20 cellular contexts compared by ENCODE assay signal in the genomic region with DNA sequence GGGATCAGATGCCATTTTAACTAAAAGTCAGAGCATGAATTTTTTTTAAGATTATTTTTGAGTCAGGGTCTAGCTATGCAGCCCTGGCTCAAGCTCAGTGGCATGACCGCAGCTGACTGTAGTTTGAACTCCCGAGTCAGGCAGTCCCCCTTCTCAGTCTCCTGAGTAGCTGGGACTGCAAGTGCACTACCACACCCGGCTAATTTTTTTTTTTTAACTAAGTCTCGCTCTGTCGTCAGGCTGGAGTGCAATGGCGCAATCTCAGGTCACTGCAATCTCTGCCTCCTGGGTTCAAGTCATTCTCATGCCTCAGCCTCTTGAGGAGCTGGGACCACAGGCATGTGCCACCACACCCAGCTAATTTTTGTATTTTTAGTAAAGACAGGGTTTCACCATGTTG. TPM values are rescaled to one million over a fixed set of nuclear protein-coding genes. Genes with fewer than 3 reads are reported as not detected.
DNase-seq lines count a peak whose midpoint lies in the region; ATAC-seq and TF ChIP-seq lines count a peak whose summit lies in the region.
"Had no signal": no experiment of that assay in that cellular context is flagged by ENCODE, and none has a peak within 500 bp of the region (broad histone marks: within the 10 kb centered on the region; RNA-seq: fewer than 3 reads in every experiment).

No MANE protein-coding gene starts in this region.

- no peak overlapping the region for H2AFZ ChIP-seq in fibroblast of lung (ENCODE audit: low read length)

- no peaks in the 10 kb centered on the region for H3K79me2 ChIP-seq in fibroblast of lung (ENCODE audit: control insufficient read depth, insufficient read depth, low read length)

- TF ChIP-seq CTCF in fibroblast of lung (conservative IDR thresholded peaks at IDR 0.05 in 1 of 2, IDR thresholded peaks at IDR 0.05 in 1 of 2; ENCODE audit: low read depth in 1 of 2, low read length in 2 of 2) = no peak
- no peak for TF ChIP-seq CTCF in foreskin keratinocyte (conservative IDR thresholded peaks at IDR 0.05)

- no peak for ATAC-seq in foreskin keratinocyte
- ATAC-seq: activated CD4-positive, alpha-beta T cell treated with anti-CD3 and anti-CD28 coated beads for 36 hours; natural killer cell had no signal

- H3K27me3 ChIP-seq in fibroblast of lung (ENCODE audit: control insufficient read depth, insufficient read depth, low read length) (no peaks in the 10 kb centered on the region), subcutaneous abdominal adipose tissue (ENCODE audit: control insufficient read depth in 5 of 5, insufficient read depth in 4 of 5, low read length in 5 of 5) (no peaks in the 10 kb centered on the region), foreskin keratinocyte (no peaks in the 10 kb centered on the region)
- H3K27me3 ChIP-seq: testis had no signal

- no peaks in the 10 kb centered on the region for H4K20me1 ChIP-seq in fibroblast of lung (ENCODE audit: control insufficient read depth, extremely low read depth, insufficient read depth, low read length)

- H3K9me3 ChIP-seq in fibroblast of lung (ENCODE audit: control insufficient read depth, insufficient read depth, low read depth, low read length) (no peaks in the 10 kb centered on the region), subcutaneous abdominal adipose tissue (ENCODE audit: control insufficient read depth in 5 of 5, low read length in 5 of 5) (no peaks in the 10 kb centered on the region)
- H3K9me3 ChIP-seq: SJSA1, testis had no signal

- H3K36me3 ChIP-seq in fibroblast of lung (ENCODE audit: control insufficient read depth, insufficient read depth, low read length) (no peaks in the 10 kb centered on the region), subcutaneous abdominal adipose tissue (ENCODE audit: control insufficient read depth in 5 of 5, insufficient read depth in 5 of 5, low read length in 5 of 5) (no peaks in the 10 kb centered on the region)
- H3K36me3 ChIP-seq: SJSA1 had no signal

- peak; percentile 37 for DNase-seq in ELR (ENCODE audit: low read depth)
- DNase-seq in MV-4-11 (lab: John Stamatoyannopoulos, UW) = peak; percentile 5
- peak; percentile 70 to 74 for DNase-seq in fibroblast of lung (ENCODE audit: low read depth in 2 of 2)
- no peak for DNase-seq in ACHN
- DNase-seq in A172 (ENCODE audit: low spot score) = no peak
- DNase-seq in foreskin keratinocyte = no peak
- DNase-seq: activated CD4-positive, alpha-beta T cell treated with anti-CD3 and anti-CD28 coated beads for 36 hours; activated effector memory CD4-positive, alpha-beta T cell treated with Interleukin-2 at 50 U/mL for 16 hours; amygdala; CD4-positive, alpha-beta T cell; DMS53; natural killer cell; NCI-H2081 treated with DMSO at 0.1 percent for 48 hours; NCI-H524; small intestine; T1000; testis had no signal

- H3K9ac ChIP-seq in fibroblast of lung (ENCODE audit: insufficient read depth, low read length) (no peak overlapping the region), subcutaneous abdominal adipose tissue (ENCODE audit: low read length in 5 of 5) (no peak overlapping the region)

- H3K4me3 ChIP-seq in fibroblast of lung (replicated peaks in 1 of 4; ENCODE audit: control extremely low read depth in 1 of 4, insufficient read depth in 1 of 4, low read depth in 3 of 4, low read length in 4 of 4) (no peak overlapping the region), subcutaneous abdominal adipose tissue (ENCODE audit: low read depth in 1 of 5, low read length in 5 of 5) (no peak overlapping the region)
- H3K4me3 ChIP-seq: lung, SJSA1, testis had no signal

- no peak overlapping the region for H3K4me2 ChIP-seq in fibroblast of lung (ENCODE audit: extremely low read depth, insufficient read depth, low read length)

- H3K27ac ChIP-seq in fibroblast of lung (ENCODE audit: insufficient read depth, low read length) (no peak overlapping the region), subcutaneous abdominal adipose tissue (ENCODE audit: low read depth, low read length) (peak overlapping the region; percentile 20), foreskin keratinocyte (no peak overlapping the region)
- H3K27ac ChIP-seq: SJSA1, testis had no signal

- in situ Hi-C loops in ACHN (cut with HindIII; ENCODE audit: low pct_ligation_motif_present, low pct_unique_long_range_greater_than_20kb, low sequenced_read_pairs) = no loop called here

- H3K4me1 ChIP-seq in fibroblast of lung (ENCODE audit: control insufficient read depth, extremely low read depth, insufficient read depth, low read length) (peaks cover 7% of the 10 kb centered on the region), subcutaneous abdominal adipose tissue (ENCODE audit: control insufficient read depth in 5 of 5, insufficient read depth in 5 of 5, low read length in 5 of 5) (peaks cover 3 to 10% (median 8%) of the 10 kb centered on the region in 5 donors), foreskin keratinocyte (no peaks in the 10 kb centered on the region)
- H3K4me1 ChIP-seq: SJSA1, testis had no signal

RNA-seq across cellular contexts. Expression of a gene that starts 7.8 kb away (rescaled TPM):
- total RNA-seq in fibroblast of lung (not detected in 2 replicates), foreskin keratinocyte (not detected in 2 replicates)
- polyA plus RNA-seq in fibroblast of lung (not detected in 2 replicates), foreskin keratinocyte (not detected in 2 replicates)
- polyA plus RNA-seq in fibroblast of lung (2012) = not detected in 2 replicates
- not detected in 2 replicates for polyA minus RNA-seq in fibroblast of lung (ENCODE audit: low replicate concordance)
- not detected in 2 replicates for total RNA-seq in A172 (2014; rRNA removed; shearing (Covaris generic))
- total RNA-seq: activated CD4-positive, alpha-beta T cell treated with anti-CD3 and anti-CD28 coated beads for 36 hours; natural killer cell; SJSA1 had no signal
- polyA plus RNA-seq: lung, small intestine had no signal

RNA-seq across cellular contexts. Expression of a gene that starts 42.2 kb away (rescaled TPM):
- not detected in 2 replicates for total RNA-seq in fibroblast of lung
- not detected in 2 replicates for polyA plus RNA-seq in fibroblast of lung
- polyA plus RNA-seq in fibroblast of lung (2012) = not detected in 2 replicates
- polyA minus RNA-seq in fibroblast of lung (ENCODE audit: low replicate concordance) = not detected in 2 replicates
- not detected in 2 replicates for total RNA-seq in A172 (2014; rRNA removed; shearing (Covaris generic))
- total RNA-seq in foreskin keratinocyte = not detected in 2 replicates
- not detected in 2 replicates for polyA plus RNA-seq in foreskin keratinocyte
- total RNA-seq: activated CD4-positive, alpha-beta T cell treated with anti-CD3 and anti-CD28 coated beads for 36 hours; SJSA1; testis had no signal
- polyA plus RNA-seq: small intestine had no signal

Comparison
In these comparisons a context has a peak if more than half of its experiments do, and no peak if none do; other contexts are left out.
1. DNase-seq: peak in ELR (single experiment), MV-4-11 (single experiment) and fibroblast of lung (2 of 2); none in ACHN (single experiment), A172 (single experiment) and foreskin keratinocyte (0 of 2).